1 cellular context compared by ENCODE assay signal in the genomic region with DNA sequence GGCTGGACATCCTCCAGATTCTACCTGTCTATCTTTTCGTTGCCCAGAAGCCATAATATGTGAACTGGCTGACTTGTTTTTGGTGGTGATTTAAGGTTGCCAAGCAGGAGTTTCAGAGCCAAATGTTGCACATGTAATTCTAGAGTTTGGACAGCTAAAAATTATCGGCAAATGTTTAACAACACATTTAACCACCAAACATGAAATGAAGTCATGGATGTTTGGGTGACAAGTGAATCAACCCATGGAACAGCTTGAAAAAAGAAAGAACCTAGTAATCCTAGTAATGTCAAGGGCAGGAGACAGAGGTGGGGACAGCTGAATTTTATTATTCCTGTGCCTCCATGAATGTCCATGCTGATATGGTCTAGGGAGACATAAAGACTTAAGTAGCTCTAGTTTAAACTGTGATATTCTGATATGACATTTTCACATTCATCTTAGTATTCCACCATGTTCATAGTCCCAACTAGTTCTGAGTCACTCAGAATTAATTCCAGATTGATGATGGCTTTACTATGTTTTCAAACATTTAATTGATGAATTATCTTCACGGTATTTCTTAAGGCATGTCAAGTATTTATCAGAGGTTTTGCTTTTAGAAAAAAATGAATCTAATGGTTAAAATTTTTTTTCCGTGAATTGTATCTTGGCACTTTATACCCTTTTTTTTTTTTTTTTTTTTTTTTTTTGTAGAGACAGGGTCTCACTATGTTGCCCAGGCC.
TF ChIP-seq lines count a peak whose summit lies in the region.

No MANE protein-coding gene starts in this region.

TF ChIP-seq in SK-N-SH treated with all-trans-retinoic acid at 6 μM for 48 hours, 23 proteins besides CTCF, POLR2A, EP300 and RAD21 (continued from another document):
- TF ChIP-seq, protein P1, sequence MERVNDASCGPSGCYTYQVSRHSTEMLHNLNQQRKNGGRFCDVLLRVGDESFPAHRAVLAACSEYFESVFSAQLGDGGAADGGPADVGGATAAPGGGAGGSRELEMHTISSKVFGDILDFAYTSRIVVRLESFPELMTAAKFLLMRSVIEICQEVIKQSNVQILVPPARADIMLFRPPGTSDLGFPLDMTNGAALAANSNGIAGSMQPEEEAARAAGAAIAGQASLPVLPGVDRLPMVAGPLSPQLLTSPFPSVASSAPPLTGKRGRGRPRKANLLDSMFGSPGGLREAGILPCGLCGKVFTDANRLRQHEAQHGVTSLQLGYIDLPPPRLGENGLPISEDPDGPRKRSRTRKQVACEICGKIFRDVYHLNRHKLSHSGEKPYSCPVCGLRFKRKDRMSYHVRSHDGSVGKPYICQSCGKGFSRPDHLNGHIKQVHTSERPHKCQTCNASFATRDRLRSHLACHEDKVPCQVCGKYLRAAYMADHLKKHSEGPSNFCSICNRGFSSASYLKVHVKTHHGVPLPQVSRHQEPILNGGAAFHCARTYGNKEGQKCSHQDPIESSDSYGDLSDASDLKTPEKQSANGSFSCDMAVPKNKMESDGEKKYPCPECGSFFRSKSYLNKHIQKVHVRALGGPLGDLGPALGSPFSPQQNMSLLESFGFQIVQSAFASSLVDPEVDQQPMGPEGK (CRISPR knock-in tag; IDR thresholded peaks at IDR 0.05; ENCODE audit: borderline replicate concordance) = no peak
- TF ChIP-seq PPARA (CRISPR knock-in tag; IDR thresholded peaks at IDR 0.05; ENCODE audit: borderline replicate concordance) (no peak), TCF4 (CRISPR knock-in tag; IDR thresholded peaks at IDR 0.05; ENCODE audit: borderline replicate concordance) (no peak), ARNTL (CRISPR knock-in tag; IDR thresholded peaks at IDR 0.05; ENCODE audit: borderline replicate concordance, low read depth) (no peak), ESRRG (CRISPR knock-in tag; IDR thresholded peaks at IDR 0.05) (no peak), TOX (CRISPR knock-in tag; IDR thresholded peaks at IDR 0.05; ENCODE audit: borderline replicate concordance) (no peak), ZNF8 (CRISPR knock-in tag; IDR thresholded peaks at IDR 0.05) (no peak), ISL1 (CRISPR knock-in tag; IDR thresholded peaks at IDR 0.05) (no peak)
- TF ChIP-seq, protein P2, sequence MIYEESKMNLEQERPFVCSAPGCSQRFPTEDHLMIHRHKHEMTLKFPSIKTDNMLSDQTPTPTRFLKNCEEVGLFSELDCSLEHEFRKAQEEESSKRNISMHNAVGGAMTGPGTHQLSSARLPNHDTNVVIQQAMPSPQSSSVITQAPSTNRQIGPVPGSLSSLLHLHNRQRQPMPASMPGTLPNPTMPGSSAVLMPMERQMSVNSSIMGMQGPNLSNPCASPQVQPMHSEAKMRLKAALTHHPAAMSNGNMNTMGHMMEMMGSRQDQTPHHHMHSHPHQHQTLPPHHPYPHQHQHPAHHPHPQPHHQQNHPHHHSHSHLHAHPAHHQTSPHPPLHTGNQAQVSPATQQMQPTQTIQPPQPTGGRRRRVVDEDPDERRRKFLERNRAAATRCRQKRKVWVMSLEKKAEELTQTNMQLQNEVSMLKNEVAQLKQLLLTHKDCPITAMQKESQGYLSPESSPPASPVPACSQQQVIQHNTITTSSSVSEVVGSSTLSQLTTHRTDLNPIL (CRISPR knock-in tag; IDR thresholded peaks at IDR 0.05; ENCODE audit: low read depth) = no peak
TF ChIP-seq in SK-N-SH treated with all-trans-retinoic acid at 6 μM for 48 hours: peak in this region for 0.
